ENCODE assay signal across 27 cellular contexts in genomic region chr1:167640051-167640450, GRCh38. TPM values are rescaled to one million over a fixed set of nuclear protein-coding genes. Genes with fewer than 3 reads are reported as not detected.
A peak's percentile ranks its signal among the peaks of the same experiment; 100 is the strongest.
DNase-seq lines count a peak whose midpoint lies in the region; ATAC-seq and TF ChIP-seq lines count a peak whose summit lies in the region.
"Had no signal": no experiment of that assay in that cellular context is flagged by ENCODE, and none has a peak within 500 bp of the region (broad histone marks: within the 10 kb centered on the region; RNA-seq: fewer than 3 reads in every experiment).

No MANE protein-coding gene starts in this region.

- DNase-seq in natural killer cell, result no peak
- no peak for DNase-seq in natural killer cell treated with Interleukin-12 subunit alpha and Interleukin-12 subunit beta and Interleukin-15 and Interleukin-18, amount 100 ng/mL, for 72 hours (ENCODE audit: low spot score)
- no peak for DNase-seq in activated naive CD8-positive, alpha-beta T cell treated with anti-CD3 and anti-CD28 coated beads, Interleukin-2, amount 50 U/mL, for 24 hours
- DNase-seq in amniotic stem cell (lab: John Stamatoyannopoulos, UW), result no peak
- DNase-seq in nephron progenitor cell, result no peak
- no peak for DNase-seq in germinal center (ENCODE audit: low spot score)
- DNase-seq: activated naive CD4-positive, alpha-beta T cell; anterior cingulate cortex; effector CD4-positive, alpha-beta T cell; glutamatergic neuron; GOT3; kidney; MV-4-11; NCI-H446 treated with DMSO at 0.1 percent for 48 hours; OCI-M1; right lobe of liver; stimulated activated CD4-positive, alpha-beta T cell treated with anti-CD3 and anti-CD28 coated beads, Interleukin-4, amount 100 ng/mL, for 24 hours; stimulated activated naive CD4-positive, alpha-beta T cell; T1000; testis; WERI-Rb-1 had no signal

- intact Hi-C loops in natural killer cell (cut with micrococcal nuclease), result loop anchor here (5.0 kb wide), 1 partner anchor 38 kb away; no protein-coding TSS in a partner anchor

- H3K36me3 Mint-ChIP-seq in natural killer cell (no peaks in the 10 kb centered on the region), IgD-negative memory B cell (no peaks in the 10 kb centered on the region), nephron progenitor cell (ENCODE audit: low read depth) (no peaks in the 10 kb centered on the region)
- peaks cover 4% of the 10 kb centered on the region for H3K36me3 Mint-ChIP-seq in natural killer cell treated with Interleukin-12 subunit alpha and Interleukin-12 subunit beta and Interleukin-15 and Interleukin-18, amount 100 ng/mL, for 72 hours
- H3K36me3 Mint-ChIP-seq in activated naive CD8-positive, alpha-beta T cell treated with anti-CD3 and anti-CD28 coated beads, Interleukin-2, amount 50 U/mL, for 24 hours (ENCODE audit: low read depth), result peaks cover 30% of the 10 kb centered on the region
- H3K36me3 Mint-ChIP-seq in stimulated activated memory B cell treated with anti-CD40 and anti-IgM and Interleukin-4, amounts not matched to agents 10 μg/mL and 1 μg/mL and 100 μg/mL, for 72 hours, result peaks cover 29% of the 10 kb centered on the region

- no peak for ATAC-seq in natural killer cell
- no peak for ATAC-seq in natural killer cell treated with Interleukin-12 subunit alpha and Interleukin-12 subunit beta and Interleukin-15 and Interleukin-18, amount 100 ng/mL, for 72 hours
- ATAC-seq in activated naive CD8-positive, alpha-beta T cell treated with anti-CD3 and anti-CD28 coated beads, Interleukin-2, amount 50 U/mL, for 24 hours, result no peak
- ATAC-seq in stimulated activated memory B cell treated with anti-CD40 and anti-IgM and Interleukin-4, amounts not matched to agents 10 μg/mL and 1 μg/mL and 100 μg/mL, for 72 hours, result no peak
- ATAC-seq: right lobe of liver, SK-N-SH treated with all-trans-retinoic acid at 6 μM for 48 hours had no signal

- H3K4me1 Mint-ChIP-seq in natural killer cell, result peaks cover 82 to 88% of the 10 kb centered on the region in 2 donors
- H3K4me1 Mint-ChIP-seq in natural killer cell treated with Interleukin-12 subunit alpha and Interleukin-12 subunit beta and Interleukin-15 and Interleukin-18, amount 100 ng/mL, for 72 hours (ENCODE audit: low read depth in 2 of 2), result peaks cover 57 to 79% of the 10 kb centered on the region in 2 donors
- peaks cover 43 to 69% (median 50%) of the 10 kb centered on the region in 3 donors for H3K4me1 Mint-ChIP-seq in IgD-negative memory B cell
- H3K4me1 Mint-ChIP-seq in activated naive CD8-positive, alpha-beta T cell treated with anti-CD3 and anti-CD28 coated beads, Interleukin-2, amount 50 U/mL, for 24 hours, result peaks cover 91% of the 10 kb centered on the region
- H3K4me1 Mint-ChIP-seq in stimulated activated memory B cell treated with anti-CD40 and anti-IgM and Interleukin-4, amounts not matched to agents 10 μg/mL and 1 μg/mL and 100 μg/mL, for 72 hours, result peaks cover 92% of the 10 kb centered on the region
- peaks cover 18% of the 10 kb centered on the region for H3K4me1 Mint-ChIP-seq in nephron progenitor cell

- H3K4me3 Mint-ChIP-seq in natural killer cell, result no peak overlapping the region
- H3K4me3 Mint-ChIP-seq in natural killer cell treated with Interleukin-12 subunit alpha and Interleukin-12 subunit beta and Interleukin-15 and Interleukin-18, amount 100 ng/mL, for 72 hours, result no peak overlapping the region
- H3K4me3 Mint-ChIP-seq in IgD-negative memory B cell, result peak overlapping the region in 3 of 4 donors; percentile 11 to 72 (median 34)
- no peak overlapping the region for H3K4me3 Mint-ChIP-seq in activated naive CD8-positive, alpha-beta T cell treated with anti-CD3 and anti-CD28 coated beads, Interleukin-2, amount 50 U/mL, for 24 hours
- H3K4me3 Mint-ChIP-seq in stimulated activated memory B cell treated with anti-CD40 and anti-IgM and Interleukin-4, amounts not matched to agents 10 μg/mL and 1 μg/mL and 100 μg/mL, for 72 hours, result no peak overlapping the region
- no peak overlapping the region for H3K4me3 Mint-ChIP-seq in nephron progenitor cell
- H3K4me3 Mint-ChIP-seq: neural crest cell had no signal

- H3K27ac Mint-ChIP-seq in natural killer cell (peak overlapping the region; percentile 89 to 93), IgD-negative memory B cell (peak overlapping the region in 1 of 3 donors; percentile 17), nephron progenitor cell (no peak overlapping the region)
- peak overlapping the region in 1 of 2 donors; percentile 91 for H3K27ac Mint-ChIP-seq in natural killer cell treated with Interleukin-12 subunit alpha and Interleukin-12 subunit beta and Interleukin-15 and Interleukin-18, amount 100 ng/mL, for 72 hours
- peak overlapping the region; percentile 67 for H3K27ac Mint-ChIP-seq in activated naive CD8-positive, alpha-beta T cell treated with anti-CD3 and anti-CD28 coated beads, Interleukin-2, amount 50 U/mL, for 24 hours
- peak overlapping the region; percentile 75 for H3K27ac Mint-ChIP-seq in stimulated activated memory B cell treated with anti-CD40 and anti-IgM and Interleukin-4, amounts not matched to agents 10 μg/mL and 1 μg/mL and 100 μg/mL, for 72 hours

- H3K9me3 Mint-ChIP-seq in natural killer cell, result no peaks in the 10 kb centered on the region
- H3K9me3 Mint-ChIP-seq in natural killer cell treated with Interleukin-12 subunit alpha and Interleukin-12 subunit beta and Interleukin-15 and Interleukin-18, amount 100 ng/mL, for 72 hours, result no peaks in the 10 kb centered on the region
- H3K9me3 Mint-ChIP-seq in IgD-negative memory B cell, result no peaks in the 10 kb centered on the region
- no peaks in the 10 kb centered on the region for H3K9me3 Mint-ChIP-seq in activated naive CD8-positive, alpha-beta T cell treated with anti-CD3 and anti-CD28 coated beads, Interleukin-2, amount 50 U/mL, for 24 hours
- H3K9me3 Mint-ChIP-seq in stimulated activated memory B cell treated with anti-CD40 and anti-IgM and Interleukin-4, amounts not matched to agents 10 μg/mL and 1 μg/mL and 100 μg/mL, for 72 hours, result no peaks in the 10 kb centered on the region
- H3K9me3 Mint-ChIP-seq in nephron progenitor cell, result no peaks in the 10 kb centered on the region
- H3K9me3 Mint-ChIP-seq: neural crest cell had no signal

- H3K27me3 Mint-ChIP-seq in natural killer cell (ENCODE audit: low read depth in 2 of 2) (no peaks in the 10 kb centered on the region), IgD-negative memory B cell (no peaks in the 10 kb centered on the region), nephron progenitor cell (ENCODE audit: low read depth, poor library complexity) (peaks cover 10% of the 10 kb centered on the region)
- no peaks in the 10 kb centered on the region for H3K27me3 Mint-ChIP-seq in natural killer cell treated with Interleukin-12 subunit alpha and Interleukin-12 subunit beta and Interleukin-15 and Interleukin-18, amount 100 ng/mL, for 72 hours
- no peaks in the 10 kb centered on the region for H3K27me3 Mint-ChIP-seq in activated naive CD8-positive, alpha-beta T cell treated with anti-CD3 and anti-CD28 coated beads, Interleukin-2, amount 50 U/mL, for 24 hours
- H3K27me3 Mint-ChIP-seq in stimulated activated memory B cell treated with anti-CD40 and anti-IgM and Interleukin-4, amounts not matched to agents 10 μg/mL and 1 μg/mL and 100 μg/mL, for 72 hours, result no peaks in the 10 kb centered on the region

- TF ChIP-seq CTCF in natural killer cell (IDR thresholded peaks at IDR 0.05) (no peak), nephron progenitor cell (IDR thresholded peaks at IDR 0.05) (no peak)

RNA-seq across cellular contexts. Expression of gene RCSD1, which starts 10.0 kb away (rescaled TPM):
- 100 to 1,000 TPM in 2 of 3 donors, 10 to 100 TPM in 1; 86.3 to 130 (median 110) TPM for total RNA-seq in natural killer cell
- 10 to 100 TPM; 30.3 to 30.9 TPM for total RNA-seq in natural killer cell treated with Interleukin-12 subunit alpha and Interleukin-12 subunit beta and Interleukin-15 and Interleukin-18, amount 100 ng/mL, for 72 hours
- 249 TPM for polyA plus RNA-seq in IgD-negative memory B cell
- total RNA-seq: epithelial cell of proximal tubule had no signal
- polyA plus RNA-seq: AG04450 had no signal

Comparison
In these comparisons a context has a peak if more than half of its experiments do, and no peak if none do; other contexts are left out.
1. H3K4me3 Mint-ChIP-seq: peak in IgD-negative memory B cell (3 of 4); none in natural killer cell (single experiment), natural killer cell treated with Interleukin-12 subunit alpha and Interleukin-12 subunit beta and Interleukin-15 and Interleukin-18, amount 100 ng/mL, for 72 hours (single experiment), activated naive CD8-positive, alpha-beta T cell treated with anti-CD3 and anti-CD28 coated beads, Interleukin-2, amount 50 U/mL, for 24 hours (single experiment), stimulated activated memory B cell treated with anti-CD40 and anti-IgM and Interleukin-4, amounts not matched to agents 10 μg/mL and 1 μg/mL and 100 μg/mL, for 72 hours (single experiment) and nephron progenitor cell (single experiment).